22 cellular contexts compared by ENCODE assay signal in genomic region chr3:155785662-155786295, GRCh38. TPM values are rescaled to one million over a fixed set of nuclear protein-coding genes. Genes with fewer than 3 reads are reported as not detected.
DNase-seq lines count a peak whose midpoint lies in the region; ATAC-seq lines count a peak whose summit lies in the region.
"Had no signal": no experiment of that assay in that cellular context is flagged by ENCODE, and none has a peak within 500 bp of the region (broad histone marks: within the 10 kb centered on the region; RNA-seq: fewer than 3 reads in every experiment).

No MANE protein-coding gene starts in this region.

- H3K4me1 Mint-ChIP-seq in T-helper 17 cell: peaks cover 13% of the 10 kb centered on the region

- DNase-seq in DMS53 (lab: John Stamatoyannopoulos, UW) (peak; percentile 23), DMS53 treated with DMSO at 0.1 percent for 48 hours (lab: John Stamatoyannopoulos, UW; ENCODE audit: unreplicated experiment) (no peak), COLO668 (lab: John Stamatoyannopoulos, UW; ENCODE audit: unreplicated experiment) (peak; percentile 27), NCI-H1105 treated with DMSO at 0.1 percent for 48 hours (lab: John Stamatoyannopoulos, UW) (peak; percentile 67), T-helper 17 cell (no peak), T-helper 2 cell (no peak), AG20443 (ENCODE audit: low spot score) (no peak), A172 (ENCODE audit: low spot score) (no peak)
- DNase-seq: 8988T; activated CD4-positive, alpha-beta T cell treated with anti-CD3 and anti-CD28 coated beads for 1 hour; activated CD8-positive, alpha-beta T cell treated with anti-CD3 and anti-CD28 coated beads, Interleukin-2, amount 10 ng/mL, durations not matched to agents 7 days and 5 days; activated T-cell treated with anti-CD3 and anti-CD28 coated beads for 4 hours; hippocampal formation; immature natural killer cell; left ventricle myocardium inferior; naive B cell; NCI-H1694; NCI-H446; nucleus accumbens; T-helper 1 cell had no signal

- H3K4me3 Mint-ChIP-seq in T-helper 17 cell: no peak overlapping the region
- H3K4me3 Mint-ChIP-seq: activated CD8-positive, alpha-beta T cell treated with anti-CD3 and anti-CD28 coated beads, Interleukin-2, amount 10 ng/mL, durations not matched to agents 7 days and 5 days; immature natural killer cell; naive B cell; type B pancreatic cell had no signal

- peaks cover 8% of the 10 kb centered on the region for H3K36me3 Mint-ChIP-seq in T-helper 17 cell (ENCODE audit: low read depth)

- no peaks in the 10 kb centered on the region for H3K27me3 Mint-ChIP-seq in T-helper 17 cell
- H3K27me3 Mint-ChIP-seq: naive B cell, type B pancreatic cell had no signal

- H3K27ac Mint-ChIP-seq in T-helper 17 cell: peak overlapping the region; percentile 59
- H3K27ac Mint-ChIP-seq: activated CD8-positive, alpha-beta T cell treated with anti-CD3 and anti-CD28 coated beads, Interleukin-2, amount 10 ng/mL, durations not matched to agents 7 days and 5 days; immature natural killer cell; type B pancreatic cell had no signal

- no peaks in the 10 kb centered on the region for H3K9me3 ChIP-seq in T-helper 17 cell (ENCODE audit: control insufficient read depth, low read length, poor library complexity, severe bottlenecking)

- ATAC-seq in T-helper 17 cell: no peak
- ATAC-seq: activated CD8-positive, alpha-beta T cell treated with anti-CD3 and anti-CD28 coated beads, Interleukin-2, amount 10 ng/mL, durations not matched to agents 7 days and 5 days; gastroesophageal sphincter had no signal

RNA-seq across cellular contexts. Expression of gene C3orf33, which starts 20.3 kb away (rescaled TPM):
- total RNA-seq in T-helper 17 cell: 1 to 10 TPM; 2.1 to 2.4 TPM
- total RNA-seq in A172 (2014; rRNA removed; shearing (Covaris generic)): 7.5 and 7.9 TPM in 2 replicates

RNA-seq across cellular contexts. Expression of gene PLCH1, which starts 40.9 kb away (rescaled TPM):
- under 1 TPM; 0.15 to 0.83 TPM for total RNA-seq in T-helper 17 cell
- total RNA-seq in A172 (2014; rRNA removed; shearing (Covaris generic)): 0.50 and 0.78 TPM in 2 replicates

Comparison
In these comparisons a context has a peak if more than half of its experiments do, and no peak if none do; other contexts are left out.
1. DNase-seq: peak in DMS53 (single experiment), COLO668 (single experiment) and NCI-H1105 treated with DMSO at 0.1 percent for 48 hours (single experiment); none in DMS53 treated with DMSO at 0.1 percent for 48 hours (single experiment), T-helper 17 cell (0 of 3), T-helper 2 cell (0 of 5), AG20443 (single experiment) and A172 (single experiment).